8 cellular contexts compared by ENCODE assay signal in the genomic region with DNA sequence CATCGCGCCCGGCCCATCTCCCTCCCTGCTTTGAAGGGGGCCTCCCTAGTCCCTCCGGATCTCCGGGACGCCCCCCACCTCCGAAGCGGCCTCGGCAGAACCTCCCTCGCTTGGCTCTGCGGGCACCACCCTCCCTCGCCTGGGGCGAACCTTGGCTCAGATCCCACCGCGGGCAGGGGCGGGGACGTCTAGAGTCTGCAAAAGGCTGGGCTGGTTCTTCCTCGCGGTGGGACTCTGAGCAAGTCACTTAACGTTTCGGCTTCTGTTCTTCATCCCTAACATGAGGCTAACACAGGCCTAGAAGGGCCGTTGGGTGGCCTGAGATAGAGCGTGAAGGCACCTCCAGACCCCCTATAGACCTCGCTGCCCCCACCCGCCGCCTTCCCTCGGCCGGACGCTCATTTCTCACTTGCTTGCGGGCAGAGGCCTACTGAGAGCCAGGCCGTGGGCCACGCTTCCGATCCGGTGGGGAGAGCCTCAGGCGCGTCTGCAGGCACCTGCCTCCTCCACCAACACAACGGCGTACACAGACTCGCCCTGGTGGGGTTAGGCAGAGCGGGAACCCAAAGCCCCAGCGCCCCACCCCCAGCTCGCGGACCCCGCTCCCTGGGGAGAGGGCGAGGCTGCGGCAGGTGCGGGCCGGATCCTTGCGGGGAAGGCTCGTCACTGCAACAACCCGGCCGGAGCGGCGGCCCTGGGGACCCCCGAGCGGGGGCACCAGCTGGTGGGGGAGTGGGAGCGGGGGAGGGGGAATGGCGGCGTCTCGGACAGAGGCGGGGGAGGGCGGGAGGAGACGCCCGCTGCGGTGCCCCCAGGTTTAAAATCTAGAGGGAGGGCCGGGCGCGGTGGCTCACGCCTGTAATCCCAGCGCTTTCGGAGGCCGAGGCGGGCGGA. TPM values are rescaled to one million over a fixed set of nuclear protein-coding genes. Genes with fewer than 3 reads are reported as not detected.
DNase-seq lines count a peak whose midpoint lies in the region; ATAC-seq and TF ChIP-seq lines count a peak whose summit lies in the region.

No MANE protein-coding gene starts in this region.

- no peak for TF ChIP-seq CTCF in RWPE2 (IDR thresholded peaks at IDR 0.05; ENCODE audit: poor library complexity, severe bottlenecking)
- no peak for TF ChIP-seq CTCF in gastrocnemius medialis (IDR thresholded peaks at IDR 0.05 in 4 of 5, conservative IDR thresholded peaks at IDR 0.05 in 1 of 5)

- H3K9me3 ChIP-seq in RWPE2 (ENCODE audit: severe bottlenecking) (no peaks in the 10 kb centered on the region), gastrocnemius medialis (no peaks in the 10 kb centered on the region)

- in situ Hi-C loops in gastrocnemius medialis (cut with MboI; ENCODE audit: low sequenced_read_pairs in 4 of 4): no loop called here

- TF ChIP-seq POLR2A in GM18505 (IDR thresholded peaks at IDR 0.05; ENCODE audit: borderline replicate concordance, extremely low read depth, insufficient read depth, insufficient read length) (peak; percentile 51), gastrocnemius medialis (IDR thresholded peaks at IDR 0.05) (peak in 1 of 2 donors; percentile 12)

- ATAC-seq in GM18505 (IDR thresholded peaks at IDR 0.05; ENCODE audit: unreplicated experiment): no peak
- ATAC-seq in RWPE2 (ENCODE audit: low read depth): peak; percentile 38
- ATAC-seq in activated naive CD4-positive, alpha-beta T cell treated with anti-CD3 and anti-CD28 coated beads, Interleukin-2, amount 50 U/mL, for 72 hours: peak; percentile 15 to 65
- peak; percentile 9 for ATAC-seq in left ventricle myocardium superior
- ATAC-seq in gastrocnemius medialis: no peak
- no peak for ATAC-seq in GM21717 (IDR thresholded peaks at IDR 0.05; ENCODE audit: unreplicated experiment)
- no peak for ATAC-seq in HG02763 (IDR thresholded peaks at IDR 0.05; ENCODE audit: unreplicated experiment)
- no peak for ATAC-seq in HG02885 (IDR thresholded peaks at IDR 0.05; ENCODE audit: poor library complexity, unreplicated experiment)

- H3K27me3 ChIP-seq in RWPE2 (ENCODE audit: insufficient read depth, poor library complexity, severe bottlenecking): no peaks in the 10 kb centered on the region
- no peaks in the 10 kb centered on the region for H3K27me3 ChIP-seq in gastrocnemius medialis

- H3K27ac ChIP-seq in RWPE2 (ENCODE audit: poor library complexity, severe bottlenecking) (peak overlapping the region; percentile 93), gastrocnemius medialis (peak overlapping the region; percentile 83 to 92 (median 90))

- no peaks in the 10 kb centered on the region for H3K9me3 Mint-ChIP-seq in activated naive CD4-positive, alpha-beta T cell treated with anti-CD3 and anti-CD28 coated beads, Interleukin-2, amount 50 U/mL, for 72 hours

- peak overlapping the region in 1 of 2 donors; percentile 70 for H3K27ac Mint-ChIP-seq in activated naive CD4-positive, alpha-beta T cell treated with anti-CD3 and anti-CD28 coated beads, Interleukin-2, amount 50 U/mL, for 72 hours

- H3K4me3 ChIP-seq in RWPE2 (ENCODE audit: severe bottlenecking) (peak overlapping the region; percentile 64), gastrocnemius medialis (peak overlapping the region; percentile 62 to 74 (median 70))

- DNase-seq in RWPE2 (ENCODE audit: low spot score): no peak
- peak; percentile 58 to 87 for DNase-seq in activated naive CD4-positive, alpha-beta T cell treated with anti-CD3 and anti-CD28 coated beads, Interleukin-2, amount 50 U/mL, for 72 hours (ENCODE audit: low spot score in 2 of 2)
- DNase-seq in left ventricle myocardium superior: peak; percentile 86
- peak in 1 of 2 donors; percentile 59 for DNase-seq in gastrocnemius medialis

- H3K36me3 Mint-ChIP-seq in activated naive CD4-positive, alpha-beta T cell treated with anti-CD3 and anti-CD28 coated beads, Interleukin-2, amount 50 U/mL, for 72 hours: no peaks in the 10 kb centered on the region

- H3K4me1 ChIP-seq in RWPE2 (ENCODE audit: insufficient read depth, poor library complexity, severe bottlenecking): peaks cover 16% of the 10 kb centered on the region
- H3K4me1 ChIP-seq in gastrocnemius medialis: peaks cover 35 to 47% of the 10 kb centered on the region in 2 donors

- H3K36me3 ChIP-seq in RWPE2 (ENCODE audit: low read depth) (peaks cover 21% of the 10 kb centered on the region), gastrocnemius medialis (no peaks in the 10 kb centered on the region)

- intact Hi-C loops in left ventricle myocardium superior (cut with micrococcal nuclease) (no loop called here), gastrocnemius medialis (cut with DNase I; ENCODE audit: low total_unique reads) (no loop called here)

RNA-seq across cellular contexts. Expression of a gene that starts 5.4 kb away (rescaled TPM):
- total RNA-seq in activated naive CD4-positive, alpha-beta T cell treated with anti-CD3 and anti-CD28 coated beads, Interleukin-2, amount 50 U/mL, for 72 hours: 10 to 100 TPM; 10.6 to 32.2 TPM
- 200 TPM for total RNA-seq in left ventricle myocardium superior
- 10 to 100 TPM; 24.8 to 76.6 (median 58.6) TPM for total RNA-seq in gastrocnemius medialis

RNA-seq across cellular contexts. Expression of a gene that starts 29.4 kb away (rescaled TPM):
- total RNA-seq in activated naive CD4-positive, alpha-beta T cell treated with anti-CD3 and anti-CD28 coated beads, Interleukin-2, amount 50 U/mL, for 72 hours: 10 to 100 TPM; 20.7 to 35.1 TPM
- total RNA-seq in left ventricle myocardium superior (39.1 TPM), gastrocnemius medialis (100 to 1,000 TPM; 102 to 196 (median 114) TPM)

RNA-seq across cellular contexts. Expression of a gene that starts 31.0 kb away (rescaled TPM):
- 10 to 100 TPM; 12.5 to 17.7 TPM for total RNA-seq in activated naive CD4-positive, alpha-beta T cell treated with anti-CD3 and anti-CD28 coated beads, Interleukin-2, amount 50 U/mL, for 72 hours
- total RNA-seq in left ventricle myocardium superior (37.9 TPM), gastrocnemius medialis (10 to 100 TPM; 48.6 to 64.6 (median 56.7) TPM)

Comparison
In these comparisons a context has a peak if more than half of its experiments do, and no peak if none do; other contexts are left out.
1. ATAC-seq: peak in RWPE2 (single experiment), activated naive CD4-positive, alpha-beta T cell treated with anti-CD3 and anti-CD28 coated beads, Interleukin-2, amount 50 U/mL, for 72 hours (2 of 2) and left ventricle myocardium superior (single experiment); none in GM18505 (single experiment), gastrocnemius medialis (0 of 2), GM21717 (single experiment), HG02763 (single experiment) and HG02885 (single experiment).